In the genomic region with DNA sequence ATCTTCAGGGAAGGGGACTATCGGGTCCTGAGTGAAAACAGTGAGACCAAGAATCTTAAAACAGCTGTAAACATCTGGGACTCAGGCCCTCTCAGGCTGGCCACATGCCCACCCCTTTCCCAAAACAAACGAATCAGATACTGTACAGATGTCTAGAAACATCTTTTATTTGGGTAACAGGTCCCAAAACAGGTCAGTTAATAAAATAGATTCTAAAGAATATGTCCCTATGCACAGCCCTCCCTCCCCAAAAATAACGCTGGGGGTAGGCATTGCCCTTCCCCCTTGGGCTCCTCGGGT, we compare ENCODE assay signal across 8 cellular contexts. TPM values are rescaled to one million over a fixed set of nuclear protein-coding genes. Genes with fewer than 3 reads are reported as not detected.
DNase-seq lines count a peak whose midpoint lies in the region; ATAC-seq and TF ChIP-seq lines count a peak whose summit lies in the region.

No MANE protein-coding gene starts in this region.

- H3K36me3 Mint-ChIP-seq in activated T-cell treated with anti-CD3 and anti-CD28 coated beads, Interleukin-2, amount 50 U/mL, for 72 hours (ENCODE audit: insufficient read depth in 2 of 2) = peaks cover 8 to 10% of the 10 kb centered on the region in 2 donors
- H3K36me3 Mint-ChIP-seq in activated naive CD8-positive, alpha-beta T cell treated with anti-CD3 and anti-CD28 coated beads, Interleukin-2, amount 50 U/mL, for 24 hours (ENCODE audit: low read depth) = peaks cover 21% of the 10 kb centered on the region

- H3K36me3 ChIP-seq in liver (ENCODE audit: control insufficient read depth in 4 of 4, insufficient read depth in 3 of 4, low read depth in 1 of 4, low read length in 3 of 4) (peaks cover 0 to 8% (median 1%) of the 10 kb centered on the region in 4 donors), thyroid gland (peaks cover 0 to 9% of the 10 kb centered on the region in 2 donors)

- no peak for ATAC-seq in activated T-cell treated with anti-CD3 and anti-CD28 coated beads, Interleukin-2, amount 50 U/mL, for 72 hours (replicated peaks in 1 of 2)
- no peak for ATAC-seq in activated naive CD8-positive, alpha-beta T cell treated with anti-CD3 and anti-CD28 coated beads, Interleukin-2, amount 50 U/mL, for 24 hours
- no peak for ATAC-seq in HG03108 (IDR thresholded peaks at IDR 0.05; ENCODE audit: unreplicated experiment)

- TF ChIP-seq POLR2A in thyroid gland (IDR thresholded peaks at IDR 0.05) = no peak

- H3K27me3 ChIP-seq in liver (ENCODE audit: control insufficient read depth in 4 of 4, insufficient read depth in 4 of 4, low read length in 3 of 4) (no peaks in the 10 kb centered on the region), thyroid gland (no peaks in the 10 kb centered on the region)

- WGBS in liver = 20% methylated on average over 4 of the region's 4 CpGs
- 20 to 22% methylated on average over 4 of the region's 4 CpGs for WGBS in thyroid gland, 2 donors

- TF ChIP-seq CTCF in liver (IDR thresholded peaks at IDR 0.05; ENCODE audit: low read depth, low read length, missing input control) = no peak
- TF ChIP-seq CTCF in thyroid gland (IDR thresholded peaks at IDR 0.05) = no peak
- no peak for TF ChIP-seq CTCF in GM20000 (IDR thresholded peaks at IDR 0.05; ENCODE audit: extremely low read depth, missing control alignments)

- H3K9me3 ChIP-seq in liver (ENCODE audit: control insufficient read depth in 4 of 4, low read length in 3 of 4) = no peaks in the 10 kb centered on the region
- H3K9me3 ChIP-seq in thyroid gland = no peaks in the 10 kb centered on the region

- intact Hi-C loops in thyroid gland (cut with DNase I) = no loop called here

- no peak for DNase-seq in activated T-cell treated with anti-CD3 and anti-CD28 coated beads, Interleukin-2, amount 50 U/mL, for 72 hours
- DNase-seq in activated T-cell treated with anti-CD3 and anti-CD28 coated beads for 4 hours = no peak
- no peak for DNase-seq in activated naive CD8-positive, alpha-beta T cell treated with anti-CD3 and anti-CD28 coated beads, Interleukin-2, amount 50 U/mL, for 24 hours
- DNase-seq in thyroid gland = peak in 1 of 2 donors; percentile 27
- DNase-seq in midbrain (lab: John Stamatoyannopoulos, UW) = no peak
- DNase-seq in GM20000 (ENCODE audit: low spot score) = no peak

- peak overlapping the region; percentile 97 to 98 for H3K4me3 Mint-ChIP-seq in activated T-cell treated with anti-CD3 and anti-CD28 coated beads, Interleukin-2, amount 50 U/mL, for 72 hours
- H3K4me3 Mint-ChIP-seq in activated naive CD8-positive, alpha-beta T cell treated with anti-CD3 and anti-CD28 coated beads, Interleukin-2, amount 50 U/mL, for 24 hours = peak overlapping the region; percentile 93

- H3K27ac ChIP-seq in liver (ENCODE audit: low read depth in 1 of 2, low read length in 2 of 2) = peak overlapping the region; percentile 14 to 91
- peak overlapping the region; percentile 47 to 78 (median 64) for H3K27ac ChIP-seq in thyroid gland

- H3K27me3 Mint-ChIP-seq in activated T-cell treated with anti-CD3 and anti-CD28 coated beads, Interleukin-2, amount 50 U/mL, for 72 hours (ENCODE audit: low read depth) = no peaks in the 10 kb centered on the region
- H3K27me3 Mint-ChIP-seq in activated naive CD8-positive, alpha-beta T cell treated with anti-CD3 and anti-CD28 coated beads, Interleukin-2, amount 50 U/mL, for 24 hours = no peaks in the 10 kb centered on the region

- peak overlapping the region; percentile 93 for H3K27ac Mint-ChIP-seq in activated T-cell treated with anti-CD3 and anti-CD28 coated beads, Interleukin-2, amount 50 U/mL, for 72 hours
- peak overlapping the region; percentile 90 for H3K27ac Mint-ChIP-seq in activated naive CD8-positive, alpha-beta T cell treated with anti-CD3 and anti-CD28 coated beads, Interleukin-2, amount 50 U/mL, for 24 hours

- no peak for TF ChIP-seq RAD21 in liver (IDR thresholded peaks at IDR 0.05)

- H3K4me3 ChIP-seq in liver (ENCODE audit: low read depth in 1 of 3, low read length in 3 of 3) (peak overlapping the region in 1 of 3 donors; percentile 12), thyroid gland (replicated peaks in 1 of 3) (no peak overlapping the region)

- H3K4me1 Mint-ChIP-seq in activated T-cell treated with anti-CD3 and anti-CD28 coated beads, Interleukin-2, amount 50 U/mL, for 72 hours (ENCODE audit: low read depth) = peaks cover 65% of the 10 kb centered on the region
- H3K4me1 Mint-ChIP-seq in activated naive CD8-positive, alpha-beta T cell treated with anti-CD3 and anti-CD28 coated beads, Interleukin-2, amount 50 U/mL, for 24 hours = peaks cover 64% of the 10 kb centered on the region

- H3K4me1 ChIP-seq in liver (ENCODE audit: control insufficient read depth in 4 of 4, insufficient read depth in 4 of 4, low read length in 3 of 4) (peaks cover 11 to 63% (median 51%) of the 10 kb centered on the region in 4 donors), thyroid gland (peaks cover 36 to 40% of the 10 kb centered on the region in 2 donors)

- no peak overlapping the region for H3K9ac ChIP-seq in liver (ENCODE audit: low read depth in 1 of 2, low read length in 2 of 2)

- H3K9me3 Mint-ChIP-seq in activated T-cell treated with anti-CD3 and anti-CD28 coated beads, Interleukin-2, amount 50 U/mL, for 72 hours = no peaks in the 10 kb centered on the region
- no peaks in the 10 kb centered on the region for H3K9me3 Mint-ChIP-seq in activated naive CD8-positive, alpha-beta T cell treated with anti-CD3 and anti-CD28 coated beads, Interleukin-2, amount 50 U/mL, for 24 hours

TF ChIP-seq in liver, 16 proteins besides CTCF, POLR2A, EP300 and RAD21:
- TF ChIP-seq GABPA (IDR thresholded peaks at IDR 0.05 in 1 of 2, conservative IDR thresholded peaks at IDR 0.05 in 1 of 2) = no peak
- TF ChIP-seq EGR1 (IDR thresholded peaks at IDR 0.05; ENCODE audit: low read depth in 2 of 2) = no peak
- TF ChIP-seq TAF1 (conservative IDR thresholded peaks at IDR 0.05) = no peak
- no peak for TF ChIP-seq RXRA (IDR thresholded peaks at IDR 0.05)
- TF ChIP-seq, protein P1, sequence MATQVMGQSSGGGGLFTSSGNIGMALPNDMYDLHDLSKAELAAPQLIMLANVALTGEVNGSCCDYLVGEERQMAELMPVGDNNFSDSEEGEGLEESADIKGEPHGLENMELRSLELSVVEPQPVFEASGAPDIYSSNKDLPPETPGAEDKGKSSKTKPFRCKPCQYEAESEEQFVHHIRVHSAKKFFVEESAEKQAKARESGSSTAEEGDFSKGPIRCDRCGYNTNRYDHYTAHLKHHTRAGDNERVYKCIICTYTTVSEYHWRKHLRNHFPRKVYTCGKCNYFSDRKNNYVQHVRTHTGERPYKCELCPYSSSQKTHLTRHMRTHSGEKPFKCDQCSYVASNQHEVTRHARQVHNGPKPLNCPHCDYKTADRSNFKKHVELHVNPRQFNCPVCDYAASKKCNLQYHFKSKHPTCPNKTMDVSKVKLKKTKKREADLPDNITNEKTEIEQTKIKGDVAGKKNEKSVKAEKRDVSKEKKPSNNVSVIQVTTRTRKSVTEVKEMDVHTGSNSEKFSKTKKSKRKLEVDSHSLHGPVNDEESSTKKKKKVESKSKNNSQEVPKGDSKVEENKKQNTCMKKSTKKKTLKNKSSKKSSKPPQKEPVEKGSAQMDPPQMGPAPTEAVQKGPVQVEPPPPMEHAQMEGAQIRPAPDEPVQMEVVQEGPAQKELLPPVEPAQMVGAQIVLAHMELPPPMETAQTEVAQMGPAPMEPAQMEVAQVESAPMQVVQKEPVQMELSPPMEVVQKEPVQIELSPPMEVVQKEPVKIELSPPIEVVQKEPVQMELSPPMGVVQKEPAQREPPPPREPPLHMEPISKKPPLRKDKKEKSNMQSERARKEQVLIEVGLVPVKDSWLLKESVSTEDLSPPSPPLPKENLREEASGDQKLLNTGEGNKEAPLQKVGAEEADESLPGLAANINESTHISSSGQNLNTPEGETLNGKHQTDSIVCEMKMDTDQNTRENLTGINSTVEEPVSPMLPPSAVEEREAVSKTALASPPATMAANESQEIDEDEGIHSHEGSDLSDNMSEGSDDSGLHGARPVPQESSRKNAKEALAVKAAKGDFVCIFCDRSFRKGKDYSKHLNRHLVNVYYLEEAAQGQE (IDR thresholded peaks at IDR 0.05) = no peak
- no peak for TF ChIP-seq YY1 (IDR thresholded peaks at IDR 0.05)
- no peak for TF ChIP-seq NR2F2 (IDR thresholded peaks at IDR 0.05)
- TF ChIP-seq, protein P2, sequence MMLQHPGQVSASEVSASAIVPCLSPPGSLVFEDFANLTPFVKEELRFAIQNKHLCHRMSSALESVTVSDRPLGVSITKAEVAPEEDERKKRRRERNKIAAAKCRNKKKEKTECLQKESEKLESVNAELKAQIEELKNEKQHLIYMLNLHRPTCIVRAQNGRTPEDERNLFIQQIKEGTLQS (IDR thresholded peaks at IDR 0.05) = no peak
- TF ChIP-seq HNF4A (conservative IDR thresholded peaks at IDR 0.05) = no peak
- TF ChIP-seq HNF4G (IDR thresholded peaks at IDR 0.05) = no peak
- TF ChIP-seq, protein P3, sequence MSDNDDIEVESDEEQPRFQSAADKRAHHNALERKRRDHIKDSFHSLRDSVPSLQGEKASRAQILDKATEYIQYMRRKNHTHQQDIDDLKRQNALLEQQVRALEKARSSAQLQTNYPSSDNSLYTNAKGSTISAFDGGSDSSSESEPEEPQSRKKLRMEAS (IDR thresholded peaks at IDR 0.05) = no peak
- TF ChIP-seq FOXA1 (IDR thresholded peaks at IDR 0.05) = no peak

RNA-seq across cellular contexts. Expression of a gene that starts 0.5 kb away (rescaled TPM):
- 100 to 1,000 TPM; 107 to 121 TPM for total RNA-seq in activated T-cell treated with anti-CD3 and anti-CD28 coated beads, Interleukin-2, amount 50 U/mL, for 72 hours
- 1 to 10 TPM; 4.9 to 5.5 TPM for total RNA-seq in liver
- polyA plus RNA-seq in liver = 10 to 100 TPM; 11.0 to 14.9 TPM
- 10 to 100 TPM; 11.4 to 22.5 (median 18.1) TPM for total RNA-seq in thyroid gland

RNA-seq across cellular contexts. Expression of a gene that starts 4.4 kb away (rescaled TPM):
- 10 to 100 TPM; 86.5 to 90.7 TPM for total RNA-seq in activated T-cell treated with anti-CD3 and anti-CD28 coated beads, Interleukin-2, amount 50 U/mL, for 72 hours
- total RNA-seq in liver (10 to 100 TPM; 46.8 to 70.3 TPM), thyroid gland (100 to 1,000 TPM in 2 of 4 donors, 10 to 100 TPM in 2; 90.4 to 109 (median 99.5) TPM)
- polyA plus RNA-seq in liver = 10 to 100 TPM; 38.8 to 62.5 TPM

RNA-seq across cellular contexts. Expression of a gene that starts 8.8 kb away (rescaled TPM):
- 10 to 100 TPM; 13.7 to 13.9 TPM for total RNA-seq in activated T-cell treated with anti-CD3 and anti-CD28 coated beads, Interleukin-2, amount 50 U/mL, for 72 hours
- total RNA-seq in liver (10 to 100 TPM in 1 of 2 donors, 1 to 10 TPM in 1; 7.4 to 10.3 TPM), thyroid gland (10 to 100 TPM in 3 of 4 donors, 1 to 10 TPM in 1; 6.6 to 23.1 (median 17.0) TPM)
- 10 to 100 TPM in 1 of 2 donors, 1 to 10 TPM in 1; 4.4 to 10.2 TPM for polyA plus RNA-seq in liver

RNA-seq across cellular contexts. Expression of a gene that starts 12.4 kb away (rescaled TPM):
- 100 to 1,000 TPM; 105 to 108 TPM for total RNA-seq in activated T-cell treated with anti-CD3 and anti-CD28 coated beads, Interleukin-2, amount 50 U/mL, for 72 hours
- total RNA-seq in liver (10 to 100 TPM; 13.1 to 27.2 TPM), thyroid gland (10 to 100 TPM; 28.9 to 63.7 (median 44.8) TPM)
- 10 to 100 TPM in 1 of 2 donors, 1 to 10 TPM in 1; 9.7 to 10.1 TPM for polyA plus RNA-seq in liver

RNA-seq across cellular contexts. Expression of a gene that starts 18.6 kb away (rescaled TPM):
- total RNA-seq in activated T-cell treated with anti-CD3 and anti-CD28 coated beads, Interleukin-2, amount 50 U/mL, for 72 hours = 100 to 1,000 TPM; 130 to 133 TPM
- total RNA-seq in liver (100 to 1,000 TPM in 1 of 2 donors, 10 to 100 TPM in 1; 88.9 to 104 TPM), thyroid gland (100 to 1,000 TPM; 173 to 393 (median 247) TPM)
- 100 to 1,000 TPM; 144 to 182 TPM for polyA plus RNA-seq in liver

Comparison
In these comparisons a context has a peak if more than half of its experiments do, and no peak if none do; other contexts are left out.
1. RNA of a gene that starts 0.5 kb away (total RNA-seq): 107 to 121 TPM in activated T-cell treated with anti-CD3 and anti-CD28 coated beads, Interleukin-2, amount 50 U/mL, for 72 hours; 11.4 to 22.5 TPM in thyroid gland and 4.9 to 5.5 TPM in liver; every median in the first group is over 4 times any median in the second.